ENCODE assay signal across 24 cellular contexts in genomic region chr17:81076097-81076754, GRCh38. TPM values are rescaled to one million over a fixed set of nuclear protein-coding genes. Genes with fewer than 3 reads are reported as not detected.
DNase-seq lines count a peak whose midpoint lies in the region; ATAC-seq and TF ChIP-seq lines count a peak whose summit lies in the region.
"Had no signal": no experiment of that assay in that cellular context is flagged by ENCODE, and none has a peak within 500 bp of the region (broad histone marks: within the 10 kb centered on the region; RNA-seq: fewer than 3 reads in every experiment).

No MANE protein-coding gene starts in this region.

- H3K36me3 Mint-ChIP-seq in Calu3 (ENCODE audit: insufficient read depth, unreplicated experiment) (peaks cover 24% of the 10 kb centered on the region), brain (peaks cover 23% of the 10 kb centered on the region)
- H3K36me3 Mint-ChIP-seq: activated naive CD4-positive, alpha-beta T cell treated with anti-CD3 and anti-CD28 coated beads, Interleukin-2, amount 50 U/mL, for 24 hours; CD8-positive, alpha-beta T cell; stimulated activated naive B cell treated with anti-CD40 and anti-IgM and Interleukin-4, amounts not matched to agents 10 μg/mL and 1 μg/mL and 100 μg/mL, for 72 hours had no signal

- BruUV-seq in Calu3 (replicated peaks; lab: Mats Ljungman, UMichigan) = no TSS peak

- ATAC-seq in GM21786 (IDR thresholded peaks at IDR 0.05; ENCODE audit: unreplicated experiment) = no peak
- no peak for ATAC-seq in GM19463 (IDR thresholded peaks at IDR 0.05; ENCODE audit: unreplicated experiment)
- ATAC-seq: CD8-positive, alpha-beta T cell; gastroesophageal sphincter; HCT116; Panc1; stimulated activated naive B cell treated with anti-CD40 and anti-IgM and Interleukin-4, amounts not matched to agents 10 μg/mL and 1 μg/mL and 100 μg/mL, for 72 hours had no signal

- no peaks in the 10 kb centered on the region for H3K9me3 Mint-ChIP-seq in Calu3 (ENCODE audit: low read depth, unreplicated experiment)
- H3K9me3 Mint-ChIP-seq in brain = peaks cover 0 to 4% (median 0%) of the 10 kb centered on the region in 5 experiments
- H3K9me3 Mint-ChIP-seq: activated CD4-positive, alpha-beta T cell treated with anti-CD3 and anti-CD28 coated beads, Interleukin-2, amount 10 ng/mL, durations not matched to agents 24 days and 14 days; activated naive CD4-positive, alpha-beta T cell treated with anti-CD3 and anti-CD28 coated beads, Interleukin-2, amount 50 U/mL, for 24 hours; CD8-positive, alpha-beta T cell; nephron; stimulated activated naive B cell treated with anti-CD40 and anti-IgM and Interleukin-4, amounts not matched to agents 10 μg/mL and 1 μg/mL and 100 μg/mL, for 72 hours had no signal

- TF ChIP-seq CTCF in Calu3 (IDR thresholded peaks at IDR 0.05; ENCODE audit: unreplicated experiment) = no peak
- TF ChIP-seq CTCF in brain (conservative IDR thresholded peaks at IDR 0.05) = no peak

- intact Hi-C loops in Calu3 (cut with micrococcal nuclease; ENCODE audit: unreplicated experiment) = no loop called here

- H3K4me3 Mint-ChIP-seq in Calu3 (ENCODE audit: low read depth, unreplicated experiment) (no peak overlapping the region), brain (no peak overlapping the region)
- H3K4me3 Mint-ChIP-seq: activated CD4-positive, alpha-beta T cell treated with anti-CD3 and anti-CD28 coated beads, Interleukin-2, amount 10 ng/mL, durations not matched to agents 24 days and 14 days; activated naive CD4-positive, alpha-beta T cell treated with anti-CD3 and anti-CD28 coated beads, Interleukin-2, amount 50 U/mL, for 24 hours; B cell; CD8-positive, alpha-beta T cell; nephron; stimulated activated naive B cell treated with anti-CD40 and anti-IgM and Interleukin-4, amounts not matched to agents 10 μg/mL and 1 μg/mL and 100 μg/mL, for 72 hours had no signal

- peaks cover 13% of the 10 kb centered on the region for H3K4me1 Mint-ChIP-seq in Calu3 (ENCODE audit: low read depth, unreplicated experiment)
- H3K4me1 Mint-ChIP-seq in brain = peaks cover 66% of the 10 kb centered on the region
- H3K4me1 Mint-ChIP-seq: activated CD4-positive, alpha-beta T cell treated with anti-CD3 and anti-CD28 coated beads, Interleukin-2, amount 10 ng/mL, durations not matched to agents 24 days and 14 days; activated naive CD4-positive, alpha-beta T cell treated with anti-CD3 and anti-CD28 coated beads, Interleukin-2, amount 50 U/mL, for 24 hours; B cell; stimulated activated naive B cell treated with anti-CD40 and anti-IgM and Interleukin-4, amounts not matched to agents 10 μg/mL and 1 μg/mL and 100 μg/mL, for 72 hours had no signal

- DNase-seq in Calu3 (no peak), ELF-1 (ENCODE audit: low read depth, low spot score) (peak; percentile 51), NCI-H524 treated with DMSO at 0.1 percent for 48 hours (lab: John Stamatoyannopoulos, UW) (peak; percentile 100), NCI-H345 (lab: John Stamatoyannopoulos, UW) (no peak), NCI-H2029 (lab: John Stamatoyannopoulos, UW) (no peak)
- DNase-seq: ACHN; activated CD4-positive, alpha-beta T cell treated with anti-CD3 and anti-CD28 coated beads, Interleukin-2, amount 10 ng/mL, durations not matched to agents 24 days and 14 days; amniotic stem cell; CD8-positive, alpha-beta T cell; NCI-H2081; NCI-H526; SHP77; stimulated activated naive B cell treated with anti-CD40 and anti-IgM and Interleukin-4, amounts not matched to agents 10 μg/mL and 1 μg/mL and 100 μg/mL, for 72 hours; substantia nigra; trophoblast cell had no signal

- CTCF ChIA-PET in Calu3 (lab: Charles Lee) = interaction anchor here (0.5 to 0.7 kb wide), 2 partner anchors 15 to 36 kb away, joined by 3 to 4 read pairs; no protein-coding TSS in a partner anchor

- no peaks in the 10 kb centered on the region for H3K27me3 Mint-ChIP-seq in Calu3 (ENCODE audit: unreplicated experiment)
- H3K27me3 Mint-ChIP-seq in brain = no peaks in the 10 kb centered on the region
- H3K27me3 Mint-ChIP-seq: activated CD4-positive, alpha-beta T cell treated with anti-CD3 and anti-CD28 coated beads, Interleukin-2, amount 10 ng/mL, durations not matched to agents 24 days and 14 days; activated naive CD4-positive, alpha-beta T cell treated with anti-CD3 and anti-CD28 coated beads, Interleukin-2, amount 50 U/mL, for 24 hours; B cell; stimulated activated naive B cell treated with anti-CD40 and anti-IgM and Interleukin-4, amounts not matched to agents 10 μg/mL and 1 μg/mL and 100 μg/mL, for 72 hours had no signal

- peak overlapping the region; percentile 64 for H3K27ac Mint-ChIP-seq in Calu3 (ENCODE audit: unreplicated experiment)
- H3K27ac Mint-ChIP-seq in brain = peak overlapping the region; percentile 64 to 96 (median 93)
- H3K27ac Mint-ChIP-seq: activated CD4-positive, alpha-beta T cell treated with anti-CD3 and anti-CD28 coated beads, Interleukin-2, amount 10 ng/mL, durations not matched to agents 24 days and 14 days; activated naive CD4-positive, alpha-beta T cell treated with anti-CD3 and anti-CD28 coated beads, Interleukin-2, amount 50 U/mL, for 24 hours; B cell; CD8-positive, alpha-beta T cell; nephron; stimulated activated naive B cell treated with anti-CD40 and anti-IgM and Interleukin-4, amounts not matched to agents 10 μg/mL and 1 μg/mL and 100 μg/mL, for 72 hours had no signal

RNA-seq across cellular contexts. Expression of gene BAIAP2, which starts 41.3 kb away (rescaled TPM):
- 58.0 and 58.8 TPM in 2 replicates for total RNA-seq in Calu3 (2022)
- 87.8 TPM for polyA plus RNA-seq in brain (ENCODE audit: insufficient read depth, low read depth, low replicate concordance)

Comparison
In these comparisons a context has a peak if more than half of its experiments do, and no peak if none do; other contexts are left out.
1. DNase-seq: peak in ELF-1 (single experiment) and NCI-H524 treated with DMSO at 0.1 percent for 48 hours (single experiment); none in Calu3 (single experiment), NCI-H345 (single experiment) and NCI-H2029 (single experiment).